ENCODE assay signal across 10 cellular contexts in genomic region chr6:129621252-129621651, GRCh38.
DNase-seq lines count a peak whose midpoint lies in the region; ATAC-seq and TF ChIP-seq lines count a peak whose summit lies in the region.
"Had no signal": no experiment of that assay in that cellular context is flagged by ENCODE, and none has a peak within 500 bp of the region (broad histone marks: within the 10 kb centered on the region; RNA-seq: fewer than 3 reads in every experiment).

No MANE protein-coding gene starts in this region.

- no peak overlapping the region for H3K4me3 ChIP-seq in left ventricle myocardium inferior
- no peak overlapping the region for H3K4me3 ChIP-seq in transverse colon

- POLR2A ChIA-PET in activated B cell treated with CpG ODN at 0.5 μM for 24 hours (lab: Charles Lee) = no interaction called here

- no peaks in the 10 kb centered on the region for H3K9me3 ChIP-seq in left ventricle myocardium inferior (replicated peaks)
- H3K9me3 ChIP-seq in transverse colon = no peaks in the 10 kb centered on the region

- no peak for DNase-seq in left ventricle myocardium inferior
- no peak for DNase-seq in left cardiac atrium
- DNase-seq in activated B cell treated with CpG ODN at 0.5 μM for 24 hours = no peak
- no peak for DNase-seq in foreskin keratinocyte
- peak; percentile 24 for DNase-seq in transverse colon
- DNase-seq in SW480 (ENCODE audit: low spot score) = no peak
- no peak for DNase-seq in central memory CD4-positive, alpha-beta T cell

- CTCF ChIA-PET in activated B cell treated with CpG ODN at 0.5 μM for 24 hours (lab: Charles Lee) = interaction anchor here (1.0 to 3.1 kb wide), 3 partner anchors 107 to 122 kb away, joined by 3 to 15 read pairs (median 7); no protein-coding TSS in a partner anchor

- H3K4me1 ChIP-seq in left ventricle myocardium inferior (no peaks in the 10 kb centered on the region), foreskin keratinocyte (peaks cover 11% of the 10 kb centered on the region), transverse colon (no peaks in the 10 kb centered on the region)

- no peak for TF ChIP-seq EP300 in transverse colon (IDR thresholded peaks at IDR 0.05; ENCODE audit: low read depth)

- intact Hi-C loops in left ventricle myocardium inferior (cut with micrococcal nuclease) = no loop called here
- intact Hi-C loops in left cardiac atrium (cut with DNase I) = no loop called here
- intact Hi-C loops in activated B cell treated with CpG ODN at 0.5 μM for 24 hours (cut with micrococcal nuclease) = loop anchor here (1.0 to 5.0 kb wide), 4 partner anchors 51 to 400 kb away; partner anchors contain the start of gene ARHGAP18
- intact Hi-C loops in transverse colon (cut with DNase I; ENCODE audit: low total_unique reads) = no loop called here

- no peak overlapping the region for H3K27ac Mint-ChIP-seq in activated B cell treated with CpG ODN at 0.5 μM for 24 hours
- H3K27ac Mint-ChIP-seq: nephron had no signal

- H3K9me3 Mint-ChIP-seq in activated B cell treated with CpG ODN at 0.5 μM for 24 hours = no peaks in the 10 kb centered on the region

- no peaks in the 10 kb centered on the region for H3K27me3 ChIP-seq in left ventricle myocardium inferior (ENCODE audit: low read depth)
- H3K27me3 ChIP-seq in foreskin keratinocyte = no peaks in the 10 kb centered on the region
- H3K27me3 ChIP-seq in transverse colon = no peaks in the 10 kb centered on the region

- no peak overlapping the region for H3K27ac ChIP-seq in left ventricle myocardium inferior (replicated peaks)
- no peak overlapping the region for H3K27ac ChIP-seq in foreskin keratinocyte
- no peak overlapping the region for H3K27ac ChIP-seq in transverse colon
- H3K27ac ChIP-seq: VCaP had no signal

- H3K27me3 Mint-ChIP-seq in activated B cell treated with CpG ODN at 0.5 μM for 24 hours = no peaks in the 10 kb centered on the region

- no peak for ATAC-seq in left cardiac atrium
- peak; percentile 71 for ATAC-seq in activated B cell treated with CpG ODN at 0.5 μM for 24 hours (ENCODE audit: low read depth)
- no peak for ATAC-seq in foreskin keratinocyte
- no peak for ATAC-seq in GM18858 (IDR thresholded peaks at IDR 0.05; ENCODE audit: unreplicated experiment)

- no peak for TF ChIP-seq POLR2A in transverse colon (IDR thresholded peaks at IDR 0.05)

- H3K36me3 ChIP-seq in left ventricle myocardium inferior (no peaks in the 10 kb centered on the region), transverse colon (peaks cover 0 to 7% (median 0%) of the 10 kb centered on the region in 4 donors)

- H3K36me3 Mint-ChIP-seq in activated B cell treated with CpG ODN at 0.5 μM for 24 hours (ENCODE audit: low read depth) = no peaks in the 10 kb centered on the region

- TF ChIP-seq CTCF in left ventricle myocardium inferior (IDR thresholded peaks at IDR 0.05; ENCODE audit: borderline replicate concordance) = peak; percentile 49
- no peak for TF ChIP-seq CTCF in activated B cell treated with CpG ODN at 0.5 μM for 24 hours (IDR thresholded peaks at IDR 0.05)
- TF ChIP-seq CTCF in foreskin keratinocyte (conservative IDR thresholded peaks at IDR 0.05) = peak; percentile 56
- TF ChIP-seq CTCF in transverse colon (IDR thresholded peaks at IDR 0.05) = peak in 4 of 5 experiments; percentile 16 to 29 (median 24)

- 85 to 94% methylated on average over 4 of the region's 4 CpGs for WGBS in transverse colon (ENCODE audit: low coverage in 1 of 2), 2 donors

- in situ Hi-C loops in transverse colon (cut with MboI; ENCODE audit: low pct_ligation_motif_present in 1 of 4, low pct_unique_long_range_greater_than_20kb in 1 of 4, low sequenced_read_pairs in 3 of 4) = loop anchor here in 2 of 4 donors (25.0 kb wide), 2 partner anchors 116 to 391 kb away; partner anchors contain the start of gene L3MBTL3 (in 1 of the 2)

- H3K4me1 Mint-ChIP-seq in activated B cell treated with CpG ODN at 0.5 μM for 24 hours = no peaks in the 10 kb centered on the region
- H3K4me1 Mint-ChIP-seq: nephron had no signal

- no peak overlapping the region for H3K4me3 Mint-ChIP-seq in activated B cell treated with CpG ODN at 0.5 μM for 24 hours
- H3K4me3 Mint-ChIP-seq: nephron had no signal
